ENCODE assay signal across 1 cellular context in the genomic region with DNA sequence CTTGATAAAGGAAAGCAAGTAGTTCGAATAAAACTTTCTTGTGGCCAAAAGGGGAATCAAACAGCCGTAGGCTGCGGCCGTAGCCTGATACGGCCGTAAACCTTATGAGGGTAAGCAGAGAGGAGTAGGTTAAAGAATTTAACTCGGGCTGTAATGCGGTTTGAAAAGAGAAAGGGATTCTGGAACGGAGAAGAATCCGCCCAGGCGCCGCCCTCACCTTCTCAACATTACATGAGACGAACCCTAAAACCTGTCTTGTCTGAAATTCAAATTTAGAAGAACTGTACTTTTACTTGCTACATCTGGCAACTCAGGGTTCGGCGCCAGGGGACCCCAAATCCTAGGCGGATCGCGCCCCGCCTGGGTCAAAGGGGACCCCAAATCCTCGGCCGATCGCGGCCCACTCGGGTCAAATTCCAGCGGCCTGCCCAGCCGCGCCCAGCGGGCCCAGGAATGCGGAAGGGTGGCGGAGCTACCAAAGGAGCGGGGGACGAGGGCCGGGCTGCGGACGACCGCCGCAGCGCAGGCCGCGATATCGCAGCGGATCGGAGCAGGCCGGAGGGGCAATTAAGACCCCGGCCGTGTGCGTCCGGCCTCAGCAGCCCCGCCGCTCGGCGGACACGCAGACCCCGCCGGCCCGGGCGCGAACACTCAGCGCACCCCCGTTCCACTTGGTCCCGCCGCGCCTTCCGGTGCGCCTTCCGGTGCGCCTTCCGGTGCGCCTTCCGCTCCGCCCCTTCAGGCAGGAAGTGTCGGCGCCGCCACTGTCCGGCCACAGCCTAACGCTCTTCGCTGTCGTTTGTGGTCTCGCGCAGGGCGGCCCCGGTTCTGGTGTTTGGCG.
A peak's percentile ranks its signal among the peaks of the same experiment; 100 is the strongest.
TF ChIP-seq lines count a peak whose summit lies in the region.

A gene (plus strand): TSS at position 741 of the 841 bp plus-strand sequence. CDS start 10,766 bp downstream, outside the sequence.

TF ChIP-seq in HepG2, 621 proteins besides CTCF, POLR2A, EP300 and RAD21 (continued from another document and continues in another):
- TF ChIP-seq, protein P1, sequence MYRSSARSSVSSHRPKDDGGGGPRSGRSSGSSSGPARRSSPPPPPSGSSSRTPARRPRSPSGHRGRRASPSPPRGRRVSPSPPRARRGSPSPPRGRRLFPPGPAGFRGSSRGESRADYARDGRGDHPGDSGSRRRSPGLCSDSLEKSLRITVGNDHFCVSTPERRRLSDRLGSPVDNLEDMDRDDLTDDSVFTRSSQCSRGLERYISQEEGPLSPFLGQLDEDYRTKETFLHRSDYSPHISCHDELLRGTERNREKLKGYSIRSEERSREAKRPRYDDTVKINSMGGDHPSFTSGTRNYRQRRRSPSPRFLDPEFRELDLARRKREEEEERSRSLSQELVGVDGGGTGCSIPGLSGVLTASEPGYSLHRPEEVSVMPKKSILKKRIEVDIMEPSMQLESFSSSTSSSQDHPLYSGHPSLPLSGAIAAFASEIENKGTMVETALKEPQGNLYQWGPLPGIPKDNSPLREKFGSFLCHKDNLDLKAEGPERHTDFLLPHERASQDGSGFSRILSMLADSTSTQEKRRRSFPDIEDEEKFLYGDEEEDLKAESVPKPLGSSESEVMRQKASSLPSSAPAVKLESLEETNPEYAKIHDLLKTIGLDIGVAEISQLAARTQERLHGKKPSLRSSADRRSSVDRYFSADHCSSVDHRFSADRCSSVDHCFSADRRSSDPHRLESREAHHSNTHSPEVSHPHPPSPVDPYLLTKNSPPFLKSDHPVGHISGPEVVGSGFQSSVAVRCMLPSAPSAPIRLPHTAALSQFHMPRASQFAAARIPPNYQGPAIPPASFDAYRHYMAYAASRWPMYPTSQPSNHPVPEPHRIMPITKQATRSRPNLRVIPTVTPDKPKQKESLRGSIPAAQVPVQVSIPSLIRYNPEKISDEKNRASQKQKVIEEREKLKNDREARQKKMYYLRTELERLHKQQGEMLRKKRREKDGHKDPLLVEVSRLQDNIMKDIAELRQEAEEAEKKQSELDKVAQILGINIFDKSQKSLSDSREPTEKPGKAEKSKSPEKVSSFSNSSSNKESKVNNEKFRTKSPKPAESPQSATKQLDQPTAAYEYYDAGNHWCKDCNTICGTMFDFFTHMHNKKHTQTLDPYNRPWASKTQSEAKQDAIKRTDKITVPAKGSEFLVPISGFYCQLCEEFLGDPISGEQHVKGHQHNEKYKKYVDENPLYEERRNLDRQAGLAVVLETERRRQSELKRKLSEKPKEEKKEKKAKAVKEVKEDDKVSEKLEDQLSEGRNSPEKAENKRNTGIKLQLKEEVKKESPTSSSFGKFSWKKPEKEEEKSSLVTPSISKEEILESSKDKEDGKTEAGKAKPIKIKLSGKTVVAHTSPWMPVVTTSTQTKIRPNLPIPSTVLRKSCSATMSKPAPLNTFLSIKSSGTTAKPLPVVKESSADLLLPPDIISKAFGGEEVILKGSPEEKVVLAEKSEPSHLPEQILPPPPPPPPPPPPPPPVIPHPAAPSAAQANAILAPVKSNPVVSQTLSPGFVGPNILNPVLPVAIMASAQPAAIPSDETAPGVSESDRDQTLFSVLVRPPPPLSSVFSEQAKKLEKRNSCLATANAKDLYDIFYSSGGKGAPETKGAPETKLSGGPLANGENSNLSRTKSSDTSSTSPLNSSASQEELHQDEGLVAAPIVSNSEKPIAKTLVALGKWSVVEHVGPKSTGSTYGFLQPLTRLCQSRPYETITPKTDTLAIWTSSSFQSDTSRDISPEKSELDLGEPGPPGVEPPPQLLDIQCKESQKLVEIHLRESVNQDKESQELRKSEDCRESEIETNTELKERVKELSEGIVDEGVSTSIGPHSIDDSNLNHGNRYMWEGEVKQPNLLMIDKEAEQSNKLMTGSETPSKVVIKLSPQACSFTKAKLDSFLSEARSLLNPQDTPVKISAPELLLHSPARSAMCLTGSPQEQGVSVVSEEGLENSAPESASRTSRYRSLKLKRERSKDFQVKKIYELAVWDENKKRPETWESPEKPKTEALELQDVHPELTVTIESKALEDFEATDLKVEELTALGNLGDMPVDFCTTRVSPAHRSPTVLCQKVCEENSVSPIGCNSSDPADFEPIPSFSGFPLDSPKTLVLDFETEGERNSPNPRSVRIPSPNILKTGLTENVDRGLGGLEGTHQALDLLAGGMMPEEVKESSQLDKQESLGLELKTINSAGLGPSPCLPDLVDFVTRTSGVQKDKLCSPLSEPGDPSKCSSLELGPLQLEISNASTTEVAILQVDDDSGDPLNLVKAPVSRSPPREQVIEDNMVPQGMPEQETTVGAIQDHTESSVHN (CRISPR knock-in tag; IDR thresholded peaks at IDR 0.05), result no peak
- TF ChIP-seq ZC3H4 (CRISPR knock-in tag; IDR thresholded peaks at IDR 0.05; ENCODE audit: borderline replicate concordance) (no peak), ZNF550 (CRISPR knock-in tag; IDR thresholded peaks at IDR 0.05; ENCODE audit: borderline replicate concordance) (no peak), ZNF17 (CRISPR knock-in tag; IDR thresholded peaks at IDR 0.05) (no peak), ZNF121 (CRISPR knock-in tag; IDR thresholded peaks at IDR 0.05) (no peak), ZNF282 (IDR thresholded peaks at IDR 0.05; ENCODE audit: partially characterized antibody) (no peak), GZF1 (CRISPR knock-in tag; IDR thresholded peaks at IDR 0.05) (no peak), ZFYVE20 (CRISPR knock-in tag; IDR thresholded peaks at IDR 0.05; ENCODE audit: borderline replicate concordance, low read depth) (0 out of 2 replicates have a peak, but pooled peaks have one; percentile 75), NKX3-1 (CRISPR knock-in tag; IDR thresholded peaks at IDR 0.05) (peak; percentile 19; the same call in 1 of the 2 replicates), ZNF20 (CRISPR knock-in tag; IDR thresholded peaks at IDR 0.05) (no peak), FOXK2 (IDR thresholded peaks at IDR 0.05) (peak; percentile 98), KLF6 (CRISPR knock-in tag; IDR thresholded peaks at IDR 0.05) (peak; percentile 77), ZNF816 (CRISPR knock-in tag; IDR thresholded peaks at IDR 0.05; ENCODE audit: borderline replicate concordance) (no peak), ZNF724P (CRISPR knock-in tag; IDR thresholded peaks at IDR 0.05; ENCODE audit: borderline replicate concordance) (peak; percentile 77), MXD4 (CRISPR knock-in tag; IDR thresholded peaks at IDR 0.05) (peak; percentile 49; the same call in 1 of the 2 replicates), ZNF251 (CRISPR knock-in tag; IDR thresholded peaks at IDR 0.05) (no peak), MTA1 (CRISPR knock-in tag; IDR thresholded peaks at IDR 0.05; ENCODE audit: borderline replicate concordance) (no peak; the same call in 1 of the 2 replicates), ZNF24 (IDR thresholded peaks at IDR 0.05) (peak; percentile 9; the same call in 1 of the 2 replicates), ZBTB7A (CRISPR knock-in tag; IDR thresholded peaks at IDR 0.05) (no peak), EZH2 (conservative IDR thresholded peaks at IDR 0.05; ENCODE audit: low read depth, low read length) (no peak)
- TF ChIP-seq, protein P2, sequence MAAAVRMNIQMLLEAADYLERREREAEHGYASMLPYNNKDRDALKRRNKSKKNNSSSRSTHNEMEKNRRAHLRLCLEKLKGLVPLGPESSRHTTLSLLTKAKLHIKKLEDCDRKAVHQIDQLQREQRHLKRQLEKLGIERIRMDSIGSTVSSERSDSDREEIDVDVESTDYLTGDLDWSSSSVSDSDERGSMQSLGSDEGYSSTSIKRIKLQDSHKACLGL (CRISPR knock-in tag; IDR thresholded peaks at IDR 0.05), result peak; percentile 37; the same call in 1 of the 2 replicates
- TF ChIP-seq, protein P3, sequence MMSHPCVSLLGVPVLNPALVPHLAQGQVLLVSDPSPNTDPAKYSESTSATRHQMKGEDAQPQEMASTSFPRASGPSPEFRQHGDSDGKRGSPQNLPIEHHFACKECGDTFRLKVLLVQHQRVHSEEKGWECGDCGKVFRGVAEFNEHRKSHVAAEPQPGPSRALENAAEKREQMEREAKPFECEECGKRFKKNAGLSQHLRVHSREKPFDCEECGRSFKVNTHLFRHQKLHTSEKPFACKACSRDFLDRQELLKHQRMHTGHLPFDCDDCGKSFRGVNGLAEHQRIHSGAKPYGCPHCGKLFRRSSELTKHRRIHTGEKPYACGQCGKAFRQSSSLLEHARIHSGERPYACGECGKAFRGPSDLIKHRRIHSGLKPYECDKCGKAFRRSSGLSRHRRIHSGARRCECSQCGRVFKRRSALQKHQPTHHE (CRISPR knock-in tag; IDR thresholded peaks at IDR 0.05; ENCODE audit: borderline replicate concordance), result no peak; the same call in 1 of the 2 replicates
- TF ChIP-seq, protein P4, sequence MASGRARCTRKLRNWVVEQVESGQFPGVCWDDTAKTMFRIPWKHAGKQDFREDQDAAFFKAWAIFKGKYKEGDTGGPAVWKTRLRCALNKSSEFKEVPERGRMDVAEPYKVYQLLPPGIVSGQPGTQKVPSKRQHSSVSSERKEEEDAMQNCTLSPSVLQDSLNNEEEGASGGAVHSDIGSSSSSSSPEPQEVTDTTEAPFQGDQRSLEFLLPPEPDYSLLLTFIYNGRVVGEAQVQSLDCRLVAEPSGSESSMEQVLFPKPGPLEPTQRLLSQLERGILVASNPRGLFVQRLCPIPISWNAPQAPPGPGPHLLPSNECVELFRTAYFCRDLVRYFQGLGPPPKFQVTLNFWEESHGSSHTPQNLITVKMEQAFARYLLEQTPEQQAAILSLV (CRISPR knock-in tag; IDR thresholded peaks at IDR 0.05; ENCODE audit: borderline replicate concordance), result no peak; the same call in 1 of the 2 replicates
- TF ChIP-seq, protein P5, sequence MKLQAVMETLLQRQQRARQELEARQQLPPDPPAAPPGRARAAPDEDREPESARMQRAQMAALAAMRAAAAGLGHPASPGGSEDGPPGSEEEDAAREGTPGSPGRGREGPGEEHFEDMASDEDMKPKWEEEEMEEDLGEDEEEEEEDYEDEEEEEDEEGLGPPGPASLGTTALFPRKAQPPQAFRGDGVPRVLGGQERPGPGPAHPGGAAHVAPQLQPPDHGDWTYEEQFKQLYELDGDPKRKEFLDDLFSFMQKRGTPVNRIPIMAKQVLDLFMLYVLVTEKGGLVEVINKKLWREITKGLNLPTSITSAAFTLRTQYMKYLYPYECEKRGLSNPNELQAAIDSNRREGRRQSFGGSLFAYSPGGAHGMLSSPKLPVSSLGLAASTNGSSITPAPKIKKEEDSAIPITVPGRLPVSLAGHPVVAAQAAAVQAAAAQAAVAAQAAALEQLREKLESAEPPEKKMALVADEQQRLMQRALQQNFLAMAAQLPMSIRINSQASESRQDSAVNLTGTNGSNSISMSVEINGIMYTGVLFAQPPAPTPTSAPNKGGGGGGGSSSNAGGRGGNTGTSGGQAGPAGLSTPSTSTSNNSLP (IDR thresholded peaks at IDR 0.05; ENCODE audit: low read depth, low read length), result 0 out of 2 replicates have a peak, but pooled peaks have one; percentile 29
- TF ChIP-seq, protein P6, sequence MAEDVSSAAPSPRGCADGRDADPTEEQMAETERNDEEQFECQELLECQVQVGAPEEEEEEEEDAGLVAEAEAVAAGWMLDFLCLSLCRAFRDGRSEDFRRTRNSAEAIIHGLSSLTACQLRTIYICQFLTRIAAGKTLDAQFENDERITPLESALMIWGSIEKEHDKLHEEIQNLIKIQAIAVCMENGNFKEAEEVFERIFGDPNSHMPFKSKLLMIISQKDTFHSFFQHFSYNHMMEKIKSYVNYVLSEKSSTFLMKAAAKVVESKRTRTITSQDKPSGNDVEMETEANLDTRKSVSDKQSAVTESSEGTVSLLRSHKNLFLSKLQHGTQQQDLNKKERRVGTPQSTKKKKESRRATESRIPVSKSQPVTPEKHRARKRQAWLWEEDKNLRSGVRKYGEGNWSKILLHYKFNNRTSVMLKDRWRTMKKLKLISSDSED (CRISPR knock-in tag; IDR thresholded peaks at IDR 0.05), result no peak
- TF ChIP-seq, protein P7, sequence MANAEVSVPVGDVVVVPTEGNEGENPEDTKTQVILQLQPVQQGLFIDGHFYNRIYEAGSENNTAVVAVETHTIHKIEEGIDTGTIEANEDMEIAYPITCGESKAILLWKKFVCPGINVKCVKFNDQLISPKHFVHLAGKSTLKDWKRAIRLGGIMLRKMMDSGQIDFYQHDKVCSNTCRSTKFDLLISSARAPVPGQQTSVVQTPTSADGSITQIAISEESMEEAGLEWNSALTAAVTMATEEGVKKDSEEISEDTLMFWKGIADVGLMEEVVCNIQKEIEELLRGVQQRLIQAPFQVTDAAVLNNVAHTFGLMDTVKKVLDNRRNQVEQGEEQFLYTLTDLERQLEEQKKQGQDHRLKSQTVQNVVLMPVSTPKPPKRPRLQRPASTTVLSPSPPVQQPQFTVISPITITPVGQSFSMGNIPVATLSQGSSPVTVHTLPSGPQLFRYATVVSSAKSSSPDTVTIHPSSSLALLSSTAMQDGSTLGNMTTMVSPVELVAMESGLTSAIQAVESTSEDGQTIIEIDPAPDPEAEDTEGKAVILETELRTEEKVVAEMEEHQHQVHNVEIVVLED (CRISPR knock-in tag; IDR thresholded peaks at IDR 0.05; ENCODE audit: borderline replicate concordance), result peak; percentile 79
- TF ChIP-seq, protein P8, sequence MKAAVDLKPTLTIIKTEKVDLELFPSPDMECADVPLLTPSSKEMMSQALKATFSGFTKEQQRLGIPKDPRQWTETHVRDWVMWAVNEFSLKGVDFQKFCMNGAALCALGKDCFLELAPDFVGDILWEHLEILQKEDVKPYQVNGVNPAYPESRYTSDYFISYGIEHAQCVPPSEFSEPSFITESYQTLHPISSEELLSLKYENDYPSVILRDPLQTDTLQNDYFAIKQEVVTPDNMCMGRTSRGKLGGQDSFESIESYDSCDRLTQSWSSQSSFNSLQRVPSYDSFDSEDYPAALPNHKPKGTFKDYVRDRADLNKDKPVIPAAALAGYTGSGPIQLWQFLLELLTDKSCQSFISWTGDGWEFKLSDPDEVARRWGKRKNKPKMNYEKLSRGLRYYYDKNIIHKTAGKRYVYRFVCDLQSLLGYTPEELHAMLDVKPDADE (CRISPR knock-in tag; IDR thresholded peaks at IDR 0.05), result no peak
- TF ChIP-seq, protein P9, sequence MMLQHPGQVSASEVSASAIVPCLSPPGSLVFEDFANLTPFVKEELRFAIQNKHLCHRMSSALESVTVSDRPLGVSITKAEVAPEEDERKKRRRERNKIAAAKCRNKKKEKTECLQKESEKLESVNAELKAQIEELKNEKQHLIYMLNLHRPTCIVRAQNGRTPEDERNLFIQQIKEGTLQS (CRISPR knock-in tag; IDR thresholded peaks at IDR 0.05), result peak; percentile 7; the same call in 1 of the 2 replicates
- TF ChIP-seq, protein P10, sequence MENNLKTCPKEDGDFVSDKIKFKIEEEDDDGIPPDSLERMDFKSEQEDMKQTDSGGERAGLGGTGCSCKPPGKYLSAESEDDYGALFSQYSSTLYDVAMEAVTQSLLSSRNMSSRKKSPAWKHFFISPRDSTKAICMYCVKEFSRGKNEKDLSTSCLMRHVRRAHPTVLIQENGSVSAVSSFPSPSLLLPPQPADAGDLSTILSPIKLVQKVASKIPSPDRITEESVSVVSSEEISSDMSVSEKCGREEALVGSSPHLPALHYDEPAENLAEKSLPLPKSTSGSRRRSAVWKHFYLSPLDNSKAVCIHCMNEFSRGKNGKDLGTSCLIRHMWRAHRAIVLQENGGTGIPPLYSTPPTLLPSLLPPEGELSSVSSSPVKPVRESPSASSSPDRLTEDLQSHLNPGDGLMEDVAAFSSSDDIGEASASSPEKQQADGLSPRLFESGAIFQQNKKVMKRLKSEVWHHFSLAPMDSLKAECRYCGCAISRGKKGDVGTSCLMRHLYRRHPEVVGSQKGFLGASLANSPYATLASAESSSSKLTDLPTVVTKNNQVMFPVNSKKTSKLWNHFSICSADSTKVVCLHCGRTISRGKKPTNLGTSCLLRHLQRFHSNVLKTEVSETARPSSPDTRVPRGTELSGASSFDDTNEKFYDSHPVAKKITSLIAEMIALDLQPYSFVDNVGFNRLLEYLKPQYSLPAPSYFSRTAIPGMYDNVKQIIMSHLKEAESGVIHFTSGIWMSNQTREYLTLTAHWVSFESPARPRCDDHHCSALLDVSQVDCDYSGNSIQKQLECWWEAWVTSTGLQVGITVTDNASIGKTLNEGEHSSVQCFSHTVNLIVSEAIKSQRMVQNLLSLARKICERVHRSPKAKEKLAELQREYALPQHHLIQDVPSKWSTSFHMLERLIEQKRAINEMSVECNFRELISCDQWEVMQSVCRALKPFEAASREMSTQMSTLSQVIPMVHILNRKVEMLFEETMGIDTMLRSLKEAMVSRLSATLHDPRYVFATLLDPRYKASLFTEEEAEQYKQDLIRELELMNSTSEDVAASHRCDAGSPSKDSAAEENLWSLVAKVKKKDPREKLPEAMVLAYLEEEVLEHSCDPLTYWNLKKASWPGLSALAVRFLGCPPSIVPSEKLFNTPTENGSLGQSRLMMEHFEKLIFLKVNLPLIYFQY (CRISPR knock-in tag; IDR thresholded peaks at IDR 0.05; ENCODE audit: borderline replicate concordance), result peak; percentile 69; the same call in 1 of the 2 replicates
